In the genomic region with DNA sequence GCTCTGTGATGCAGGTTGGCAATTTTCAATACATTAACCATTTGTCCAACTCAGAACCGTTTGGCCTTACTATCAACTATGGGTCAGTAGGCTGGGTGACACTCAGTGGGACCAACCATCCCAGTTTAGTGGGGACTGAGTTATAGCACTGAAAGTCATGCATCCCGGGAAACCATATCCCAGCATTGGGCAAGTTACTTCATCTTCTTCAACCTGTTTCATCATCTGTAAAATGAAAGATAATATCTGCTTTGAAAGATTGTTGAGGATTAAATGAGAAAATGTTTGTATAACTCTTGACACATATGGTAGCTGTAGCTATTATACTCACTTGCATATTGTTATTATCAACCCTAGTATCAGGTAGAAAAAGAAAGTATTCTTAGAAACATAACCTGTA, we compare ENCODE assay signal across 13 cellular contexts. TPM values are rescaled to one million over a fixed set of nuclear protein-coding genes. Genes with fewer than 3 reads are reported as not detected.
DNase-seq lines count a peak whose midpoint lies in the region; ATAC-seq and TF ChIP-seq lines count a peak whose summit lies in the region.
"Had no signal": no experiment of that assay in that cellular context is flagged by ENCODE, and none has a peak within 500 bp of the region (broad histone marks: within the 10 kb centered on the region; RNA-seq: fewer than 3 reads in every experiment).

No MANE protein-coding gene starts in this region.

- peaks cover 6% of the 10 kb centered on the region for H4K20me1 ChIP-seq in Loucy (ENCODE audit: insufficient read depth, low read length, poor library complexity, severe bottlenecking)

- peak overlapping the region; percentile 57 to 92 (median 82) for H3K4me3 Mint-ChIP-seq in CD4-positive, alpha-beta memory T cell
- peak overlapping the region; percentile 58 for H3K4me3 Mint-ChIP-seq in activated naive CD8-positive, alpha-beta T cell treated with anti-CD3 and anti-CD28 coated beads, Interleukin-2, amount 50 U/mL, for 24 hours
- no peak overlapping the region for H3K4me3 Mint-ChIP-seq in nephron progenitor cell

- peaks cover 74% of the 10 kb centered on the region for H3K79me2 ChIP-seq in Loucy (ENCODE audit: insufficient read depth, low read length)

- no peak for ATAC-seq in activated naive CD8-positive, alpha-beta T cell treated with anti-CD3 and anti-CD28 coated beads, Interleukin-2, amount 50 U/mL, for 24 hours
- ATAC-seq: HepG2 had no signal

- H3K4me1 Mint-ChIP-seq in CD4-positive, alpha-beta memory T cell, result peaks cover 61 to 92% (median 79%) of the 10 kb centered on the region in 4 donors
- peaks cover 93% of the 10 kb centered on the region for H3K4me1 Mint-ChIP-seq in activated naive CD8-positive, alpha-beta T cell treated with anti-CD3 and anti-CD28 coated beads, Interleukin-2, amount 50 U/mL, for 24 hours
- peaks cover 24% of the 10 kb centered on the region for H3K4me1 Mint-ChIP-seq in nephron progenitor cell

- no peaks in the 10 kb centered on the region for H3K27me3 Mint-ChIP-seq in CD4-positive, alpha-beta memory T cell
- no peaks in the 10 kb centered on the region for H3K27me3 Mint-ChIP-seq in activated naive CD8-positive, alpha-beta T cell treated with anti-CD3 and anti-CD28 coated beads, Interleukin-2, amount 50 U/mL, for 24 hours
- peaks cover 9% of the 10 kb centered on the region for H3K27me3 Mint-ChIP-seq in nephron progenitor cell (ENCODE audit: low read depth, poor library complexity)

- H3K9me3 ChIP-seq in CD4-positive, alpha-beta memory T cell (ENCODE audit: control insufficient read depth in 1 of 2, low read length in 2 of 2), result no peaks in the 10 kb centered on the region
- peaks cover 8% of the 10 kb centered on the region; the same call in 1 of the 2 replicates for H3K9me3 ChIP-seq in Loucy (ENCODE audit: insufficient read depth, low read depth, low read length)

- peak overlapping the region; percentile 87 to 98 (median 96) for H3K27ac Mint-ChIP-seq in CD4-positive, alpha-beta memory T cell
- H3K27ac Mint-ChIP-seq in activated naive CD8-positive, alpha-beta T cell treated with anti-CD3 and anti-CD28 coated beads, Interleukin-2, amount 50 U/mL, for 24 hours, result peak overlapping the region; percentile 98
- peak overlapping the region; percentile 92 for H3K27ac Mint-ChIP-seq in nephron progenitor cell

- POLR2A ChIA-PET in CD4-positive, alpha-beta memory T cell (lab: Charles Lee; ENCODE audit: partially characterized antibody), result interaction anchor here (1.0 to 14.7 kb wide), 9 partner anchors 10 to 130 kb away, joined by 3 to 201 read pairs (median 4); a partner anchor contains a TSS

- peaks cover 3 to 11% of the 10 kb centered on the region in 2 donors for H3K36me3 Mint-ChIP-seq in CD4-positive, alpha-beta memory T cell
- peaks cover 52% of the 10 kb centered on the region for H3K36me3 Mint-ChIP-seq in activated naive CD8-positive, alpha-beta T cell treated with anti-CD3 and anti-CD28 coated beads, Interleukin-2, amount 50 U/mL, for 24 hours (ENCODE audit: low read depth)
- peaks cover 11% of the 10 kb centered on the region for H3K36me3 Mint-ChIP-seq in nephron progenitor cell (ENCODE audit: low read depth)

- H3F3A ChIP-seq in Loucy (ENCODE audit: low read depth), result peaks cover 27% of the 10 kb centered on the region

- H3K27ac ChIP-seq in CD4-positive, alpha-beta memory T cell (ENCODE audit: low read depth, low read length), result peak overlapping the region; percentile 69
- H3K27ac ChIP-seq: C4-2B had no signal

- intact Hi-C loops in CD4-positive, alpha-beta memory T cell (cut with micrococcal nuclease), result loop anchor here (1.0 kb wide), 1 partner anchor 10 kb away; no protein-coding TSS in a partner anchor

- peak overlapping the region; percentile 3 to 25 for H3K4me3 ChIP-seq in CD4-positive, alpha-beta memory T cell (ENCODE audit: low read length in 2 of 2)
- H3K4me3 ChIP-seq in Loucy (ENCODE audit: low read length, poor library complexity, severe bottlenecking), result peak overlapping the region; percentile 67

- no peaks in the 10 kb centered on the region for H3K27me3 ChIP-seq in CD4-positive, alpha-beta memory T cell (ENCODE audit: insufficient read depth, low read length)
- H3K27me3 ChIP-seq in Loucy (ENCODE audit: insufficient read depth, low read length, poor library complexity, severe bottlenecking), result no peaks in the 10 kb centered on the region

- DNase-seq in CD4-positive, alpha-beta memory T cell, result no peak
- no peak for DNase-seq in activated naive CD8-positive, alpha-beta T cell treated with anti-CD3 and anti-CD28 coated beads, Interleukin-2, amount 50 U/mL, for 24 hours
- DNase-seq in nephron progenitor cell (no peak), hypothalamus (lab: John Stamatoyannopoulos, UW) (no peak), H4 (ENCODE audit: low spot score) (no peak), SHP77 (lab: John Stamatoyannopoulos, UW) (no peak)
- DNase-seq: EL, NCI-H146, NCI-H524, retina had no signal

- H3K9me2 ChIP-seq in Loucy (replicated peaks; ENCODE audit: low read depth, low read length), result no peaks in the 10 kb centered on the region

- no peaks in the 10 kb centered on the region for H3K36me3 ChIP-seq in CD4-positive, alpha-beta memory T cell (ENCODE audit: insufficient read depth, low read length)
- H3K36me3 ChIP-seq in Loucy (ENCODE audit: insufficient read depth, low read length), result peaks cover 9% of the 10 kb centered on the region

- no peaks in the 10 kb centered on the region for H3K9me3 Mint-ChIP-seq in CD4-positive, alpha-beta memory T cell
- peaks cover 10% of the 10 kb centered on the region for H3K9me3 Mint-ChIP-seq in activated naive CD8-positive, alpha-beta T cell treated with anti-CD3 and anti-CD28 coated beads, Interleukin-2, amount 50 U/mL, for 24 hours
- peaks cover 11% of the 10 kb centered on the region for H3K9me3 Mint-ChIP-seq in nephron progenitor cell

- H2AFZ ChIP-seq in Loucy (ENCODE audit: low read length), result no peak overlapping the region

- CTCF ChIA-PET in CD4-positive, alpha-beta memory T cell (lab: Charles Lee; ENCODE audit: partially characterized antibody), result interaction anchor here (1.3 to 3.2 kb wide), 7 partner anchors 9 to 157 kb away, joined by 3 to 19 read pairs (median 5); no protein-coding TSS in a partner anchor

- no peak for TF ChIP-seq CTCF in Loucy (conservative IDR thresholded peaks at IDR 0.05; ENCODE audit: low read length)
- no peak for TF ChIP-seq CTCF in nephron progenitor cell (IDR thresholded peaks at IDR 0.05)

- peak overlapping the region; percentile 86 for H3K4me2 ChIP-seq in Loucy (ENCODE audit: low read depth, low read length, poor library complexity, severe bottlenecking)

- peaks cover 72% of the 10 kb centered on the region for H3K4me1 ChIP-seq in CD4-positive, alpha-beta memory T cell (ENCODE audit: insufficient read depth, low read length)
- peaks cover 64% of the 10 kb centered on the region for H3K4me1 ChIP-seq in Loucy (ENCODE audit: insufficient read depth, low read length, poor library complexity, severe bottlenecking)

- peak overlapping the region; percentile 79 for H3K9ac ChIP-seq in Loucy (ENCODE audit: low read depth, low read length, poor library complexity, severe bottlenecking)

RNA-seq across cellular contexts. Expression of a gene that starts 11.9 kb away (rescaled TPM):
- total RNA-seq in CD4-positive, alpha-beta memory T cell, result 10 to 100 TPM; 44.6 to 52.5 TPM
- polyA plus RNA-seq in CD4-positive, alpha-beta memory T cell, result 10 to 100 TPM; 52.1 to 55.7 TPM
- total RNA-seq in H4 (2014; rRNA removed; shearing (Covaris generic)), result 9.6 and 15.9 TPM in 2 replicates

RNA-seq across cellular contexts. Expression of a gene that starts 41.2 kb away (rescaled TPM):
- total RNA-seq in CD4-positive, alpha-beta memory T cell, result 10 to 100 TPM; 14.1 to 20.3 TPM
- polyA plus RNA-seq in CD4-positive, alpha-beta memory T cell, result 10 to 100 TPM; 27.8 to 37.8 TPM
- total RNA-seq in H4 (2014; rRNA removed; shearing (Covaris generic)), result 12.9 and 15.8 TPM in 2 replicates

RNA-seq across cellular contexts. Expression of a gene that starts 41.3 kb away (rescaled TPM):
- 10 to 100 TPM; 26.4 to 28.6 TPM for total RNA-seq in CD4-positive, alpha-beta memory T cell
- 10 to 100 TPM; 13.0 to 18.7 TPM for polyA plus RNA-seq in CD4-positive, alpha-beta memory T cell
- total RNA-seq in H4 (2014; rRNA removed; shearing (Covaris generic)), result 23.7 and 26.2 TPM in 2 replicates
